21 cellular contexts compared by ENCODE assay signal in genomic region chr5:74619308-74619707, GRCh38. TPM values are rescaled to one million over a fixed set of nuclear protein-coding genes. Genes with fewer than 3 reads are reported as not detected.
DNase-seq lines count a peak whose midpoint lies in the region; ATAC-seq and TF ChIP-seq lines count a peak whose summit lies in the region.
"Had no signal": no experiment of that assay in that cellular context is flagged by ENCODE, and none has a peak within 500 bp of the region (broad histone marks: within the 10 kb centered on the region; RNA-seq: fewer than 3 reads in every experiment).

No MANE protein-coding gene starts in this region.

- H3K4me3 ChIP-seq in mucosa of descending colon: no peak overlapping the region
- H3K4me3 ChIP-seq: GM23248, K562, MG63, PC-9, SK-N-MC had no signal

- no peak overlapping the region for H3K27ac ChIP-seq in substantia nigra (ENCODE audit: low read depth, low read length, poor library complexity, severe bottlenecking)
- H3K27ac ChIP-seq: C4-2B, GM23248, PC-9, SK-N-MC had no signal

- no peaks in the 10 kb centered on the region for H3K4me1 ChIP-seq in mucosa of descending colon (ENCODE audit: low read depth)

- ATAC-seq in mucosa of descending colon (peak; percentile 65), GM19328 (IDR thresholded peaks at IDR 0.05; ENCODE audit: unreplicated experiment) (no peak)
- ATAC-seq: K562 had no signal

- no peaks in the 10 kb centered on the region for H3K36me3 ChIP-seq in mucosa of descending colon (ENCODE audit: low read depth)
- H3K36me3 ChIP-seq: MG63 had no signal

- TF ChIP-seq CTCF in mucosa of descending colon (IDR thresholded peaks at IDR 0.05): no peak

- intact Hi-C loops in mucosa of descending colon (cut with DNase I, micrococcal nuclease): no loop called here

- H3K9me3 ChIP-seq in mucosa of descending colon: no peaks in the 10 kb centered on the region
- H3K9me3 ChIP-seq: MG63 had no signal

- peak; percentile 16 for DNase-seq in HT-29 (ENCODE audit: low spot score)
- DNase-seq in foreskin melanocyte: peak; percentile 64
- no peak for DNase-seq in mucosa of descending colon
- DNase-seq in retina: peak; percentile 2
- DNase-seq in islet precursor cell: no peak
- no peak for DNase-seq in substantia nigra (lab: John Stamatoyannopoulos, UW)
- DNase-seq: CD8-positive, alpha-beta memory T cell; GM23248; HCEC 1CT; MG63; NCI-H1417; NCI-H1694 treated with DMSO at 0.1 percent for 48 hours; NCI-H446 treated with DMSO at 0.1 percent for 48 hours; NCI-H69; RPMI8226; SHP77 had no signal

RNA-seq across cellular contexts. Expression of gene ENC1, which starts 21.2 kb away (rescaled TPM):
- total RNA-seq in HT-29 (2014; rRNA removed; shearing (Covaris generic)): 397 and 427 TPM in 2 replicates
- 10 to 100 TPM; 14.6 to 23.3 (median 18.9) TPM for total RNA-seq in mucosa of descending colon

Comparison
In these comparisons a context has a peak if more than half of its experiments do, and no peak if none do; other contexts are left out.
1. DNase-seq: peak in HT-29 (single experiment), foreskin melanocyte (single experiment) and retina (single experiment); none in mucosa of descending colon (0 of 3), islet precursor cell (single experiment) and substantia nigra (0 of 49).
2. RNA of gene ENC1, which starts 21.2 kb away (total RNA-seq): 397 to 427 TPM in HT-29; 14.6 to 23.3 TPM in mucosa of descending colon; every median in the first group is over 10 times any median in the second.